ENCODE assay signal across 9 cellular contexts in the genomic region with DNA sequence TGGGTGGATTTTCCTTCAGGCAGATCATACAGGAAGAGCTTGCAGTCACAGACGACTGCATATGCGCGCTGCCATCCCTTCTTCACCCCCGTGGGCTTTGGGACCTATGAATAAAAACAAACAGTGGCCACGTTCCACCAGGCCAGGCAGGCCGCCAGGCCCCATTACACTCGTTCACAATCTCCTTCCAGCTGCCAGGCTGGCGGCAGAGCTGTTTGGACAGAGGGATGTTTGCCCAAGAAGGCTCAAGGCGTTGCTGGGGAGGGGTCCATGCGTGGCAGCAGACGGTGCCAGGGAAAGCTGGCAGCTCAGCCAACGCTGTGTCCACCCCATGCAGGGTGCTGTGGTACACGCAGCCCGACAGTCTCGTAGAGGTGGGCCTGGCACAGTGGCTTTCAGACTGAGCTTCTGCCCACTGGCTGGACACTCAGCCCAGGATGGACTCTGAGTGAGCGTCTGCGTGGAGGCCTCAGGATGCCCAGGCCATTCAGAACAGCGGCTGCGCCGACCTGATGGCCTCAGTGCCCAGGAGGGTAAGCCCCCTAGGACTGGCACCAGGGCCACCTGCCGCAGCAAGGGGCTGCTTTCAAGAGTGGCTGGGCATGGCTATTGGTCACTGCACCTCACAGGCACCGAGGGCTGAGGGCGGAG. TPM values are rescaled to one million over a fixed set of nuclear protein-coding genes. Genes with fewer than 3 reads are reported as not detected.
DNase-seq lines count a peak whose midpoint lies in the region; ATAC-seq, FAIRE-seq and TF ChIP-seq lines count a peak whose summit lies in the region.
"Had no signal": no experiment of that assay in that cellular context is flagged by ENCODE, and none has a peak within 500 bp of the region (broad histone marks: within the 10 kb centered on the region; RNA-seq: fewer than 3 reads in every experiment).

No MANE protein-coding gene starts in this region.

- H3K4me1 ChIP-seq in astrocyte (ENCODE audit: insufficient read depth, low read length) (peaks cover 35% of the 10 kb centered on the region), aorta (ENCODE audit: control insufficient read depth in 1 of 2, insufficient read depth in 2 of 2, low read length in 2 of 2) (no peaks in the 10 kb centered on the region), SJCRH30 (peaks cover 20% of the 10 kb centered on the region)

- H3K27me3 ChIP-seq in astrocyte (ENCODE audit: insufficient read depth, low read length) (no peaks in the 10 kb centered on the region), aorta (ENCODE audit: control insufficient read depth in 1 of 2, insufficient read depth in 2 of 2, low read length in 1 of 2) (no peaks in the 10 kb centered on the region), SJCRH30 (no peaks in the 10 kb centered on the region)

- H2AFZ ChIP-seq in astrocyte (ENCODE audit: low read depth, low read length), result no peak overlapping the region

- no peak for FAIRE-seq in astrocyte (lab: Jason Lieb, UNC)

- no peak overlapping the region for H3K9ac ChIP-seq in astrocyte (ENCODE audit: low read length)

- intact Hi-C loops in Right ventricle myocardium inferior (cut with DNase I) (no loop called here), cardiac septum (cut with DNase I) (no loop called here), aorta (cut with DNase I) (no loop called here)

- peaks cover 17% of the 10 kb centered on the region for H3K4me1 Mint-ChIP-seq in astrocyte (ENCODE audit: low read depth, unreplicated experiment)

- 21 to 22% methylated on average over 23 of the region's 23 CpGs for WGBS in aorta, 2 donors

- no peak overlapping the region for H3K4me3 Mint-ChIP-seq in astrocyte (ENCODE audit: unreplicated experiment)

- no peak overlapping the region for H3K4me2 ChIP-seq in astrocyte (ENCODE audit: low read length)

- ATAC-seq in Right ventricle myocardium inferior, result peak; percentile 62
- peak; percentile 65 for ATAC-seq in aorta (ENCODE audit: low FRiP score)

- H3K9me3 ChIP-seq in astrocyte (ENCODE audit: insufficient read depth, low read depth, low read length), result no peaks in the 10 kb centered on the region
- H3K9me3 ChIP-seq in aorta (ENCODE audit: control insufficient read depth, low read length), result no peaks in the 10 kb centered on the region
- H3K9me3 ChIP-seq in SJCRH30 (replicated peaks), result no peaks in the 10 kb centered on the region

- H3K9me3 Mint-ChIP-seq in astrocyte (ENCODE audit: unreplicated experiment), result no peaks in the 10 kb centered on the region

- H3K36me3 Mint-ChIP-seq in astrocyte (ENCODE audit: low read depth, unreplicated experiment), result peaks cover 34% of the 10 kb centered on the region

- H3K36me3 ChIP-seq in astrocyte (ENCODE audit: insufficient read depth, low read length) (peaks cover 55% of the 10 kb centered on the region), aorta (ENCODE audit: control insufficient read depth in 1 of 2, insufficient read depth in 2 of 2, low read length in 1 of 2) (peaks cover 3 to 19% of the 10 kb centered on the region in 2 donors), SJCRH30 (peaks cover 28% of the 10 kb centered on the region; the same call in 1 of the 2 replicates)

- DNase-seq in Right ventricle myocardium inferior (ENCODE audit: missing footprints) (no peak), cardiac septum (ENCODE audit: low spot score) (no peak), astrocyte (ENCODE audit: low read depth) (no peak), midbrain (lab: John Stamatoyannopoulos, UW) (peak; percentile 80), aorta (peak; percentile 67 to 85), AML-193 (lab: John Stamatoyannopoulos, UW) (no peak), SJCRH30 (no peak)
- DNase-seq in stimulated activated naive CD4-positive, alpha-beta T cell (lab: John Stamatoyannopoulos, UW), result no peak
- DNase-seq: MM.1S had no signal

- no peak overlapping the region for H3K27ac ChIP-seq in astrocyte (ENCODE audit: low read depth, low read length)
- no peak overlapping the region for H3K27ac ChIP-seq in aorta (ENCODE audit: low read depth in 1 of 2, low read length in 2 of 2)
- H3K27ac ChIP-seq in SJCRH30, result no peak overlapping the region

- H4K20me1 ChIP-seq in astrocyte (ENCODE audit: insufficient read depth, low read length), result peaks cover 63% of the 10 kb centered on the region

- no peaks in the 10 kb centered on the region for H3K27me3 Mint-ChIP-seq in astrocyte (ENCODE audit: low read depth, unreplicated experiment)

- no peak overlapping the region for H3K4me3 ChIP-seq in astrocyte (ENCODE audit: insufficient read depth, low read depth, low read length)
- no peak overlapping the region for H3K4me3 ChIP-seq in aorta (ENCODE audit: low read length in 2 of 2)
- no peak overlapping the region for H3K4me3 ChIP-seq in SJCRH30

- no peak for TF ChIP-seq CTCF in astrocyte (IDR thresholded peaks at IDR 0.05; ENCODE audit: insufficient read depth, low read depth, low read length)

- H3K79me2 ChIP-seq in astrocyte (ENCODE audit: insufficient read depth, low read length), result no peaks in the 10 kb centered on the region

- peak overlapping the region; percentile 43 for H3K27ac Mint-ChIP-seq in astrocyte (ENCODE audit: unreplicated experiment)

RNA-seq across cellular contexts. Expression of a gene that starts 27.5 kb away (rescaled TPM):
- total RNA-seq in Right ventricle myocardium inferior (0.14 TPM), cardiac septum (not detected), astrocyte (2.0 and 3.4 TPM in 2 replicates), aorta (under 1 TPM; 0.16 to 0.48 TPM)
- 1 to 10 TPM in 1 of 2 donors, under 1 TPM in 1; 0.20 to 8.8 TPM for polyA plus RNA-seq in aorta
- not detected in 2 replicates for total RNA-seq in SJCRH30 (2014; rRNA removed; shearing (Covaris generic))

Comparison
In these comparisons a context has a peak if more than half of its experiments do, and no peak if none do; other contexts are left out.
1. DNase-seq: peak in midbrain (single experiment) and aorta (2 of 2); none in Right ventricle myocardium inferior (single experiment), cardiac septum (single experiment), astrocyte (single experiment), AML-193 (0 of 2), SJCRH30 (0 of 2) and stimulated activated naive CD4-positive, alpha-beta T cell (0 of 6).